Comparison of ENCODE assay signal across 8 cellular contexts in genomic region chr2:161223139-161223732, GRCh38.
A peak's percentile ranks its signal among the peaks of the same experiment; 100 is the strongest.
DNase-seq lines count a peak whose midpoint lies in the region; ATAC-seq and TF ChIP-seq lines count a peak whose summit lies in the region.

No MANE protein-coding gene starts in this region.

- TF ChIP-seq POLR2A in IMR-90 (IDR thresholded peaks at IDR 0.05; ENCODE audit: low read depth, low read length) = no peak

- peaks cover 5% of the 10 kb centered on the region for H3K36me3 ChIP-seq in IMR-90 (ENCODE audit: control insufficient read depth, insufficient read depth, low read length)

- H3K4me3 Mint-ChIP-seq in activated T-cell treated with anti-CD3 and anti-CD28 coated beads, Interleukin-2, amount 50 U/mL, for 24 hours = no peak overlapping the region

- no peak overlapping the region for H3K27ac Mint-ChIP-seq in activated T-cell treated with anti-CD3 and anti-CD28 coated beads, Interleukin-2, amount 50 U/mL, for 24 hours

- no peak overlapping the region for H4K8ac ChIP-seq in IMR-90 (ENCODE audit: low read depth in 2 of 2, low read length in 2 of 2)

- H3K56ac ChIP-seq in IMR-90 (ENCODE audit: extremely low read depth, insufficient read depth, low read length) = no peak overlapping the region

- no peak overlapping the region for H2BK20ac ChIP-seq in IMR-90 (ENCODE audit: low read depth, low read length)

- H3K18ac ChIP-seq in IMR-90 (ENCODE audit: low read depth, low read length) = no peak overlapping the region

- ATAC-seq in GM18517 (IDR thresholded peaks at IDR 0.05; ENCODE audit: unreplicated experiment) = peak; percentile 79
- ATAC-seq in IMR-90 (ENCODE audit: low read depth) = peak; percentile 88
- peak; percentile 37 for ATAC-seq in foreskin keratinocyte

- POLR2A ChIA-PET in IMR-90 (lab: Charles Lee; ENCODE audit: unreplicated experiment) = no interaction called here

- WGBS in IMR-90 (ENCODE audit: extremely low coverage in 2 of 2, insufficient read length in 1 of 2), 2 experiments = no CpG with 5 or more reads among the region's 3 CpGs

- no peak overlapping the region for H3K4ac ChIP-seq in IMR-90 (ENCODE audit: low read depth, low read length)

- no peak overlapping the region for H3K4me2 ChIP-seq in IMR-90 (ENCODE audit: low read depth, low read length)

- no peaks in the 10 kb centered on the region for H3K4me1 ChIP-seq in IMR-90 (ENCODE audit: control insufficient read depth, insufficient read depth, low read length)
- H3K4me1 ChIP-seq in foreskin keratinocyte = no peaks in the 10 kb centered on the region

- peaks cover 2% of the 10 kb centered on the region in 2 experiments; a peak in 1 of 4 replicates for H3K79me1 ChIP-seq in IMR-90 (ENCODE audit: low read depth in 1 of 2, low read length in 2 of 2)

- no peak overlapping the region for H4K91ac ChIP-seq in IMR-90 (ENCODE audit: insufficient read depth, low read depth, low read length)

- no peak overlapping the region for H3K27ac ChIP-seq in IMR-90 (ENCODE audit: insufficient read depth, low read length)
- H3K27ac ChIP-seq in foreskin keratinocyte = no peak overlapping the region
- H3K27ac ChIP-seq in substantia nigra (ENCODE audit: low read depth, low read length, poor library complexity, severe bottlenecking) = no peak overlapping the region

- intact Hi-C loops in IMR-90 (cut with micrococcal nuclease) = loop anchor here (1.0 kb wide), 1 partner anchor 50 kb away; no protein-coding TSS in a partner anchor

- BruUV-seq in IMR-90 (replicated peaks; lab: Mats Ljungman, UMichigan) = no TSS peak

- H3K9me3 Mint-ChIP-seq in activated T-cell treated with anti-CD3 and anti-CD28 coated beads, Interleukin-2, amount 50 U/mL, for 24 hours = no peaks in the 10 kb centered on the region

- H3K23ac ChIP-seq in IMR-90 (ENCODE audit: low read depth, low read length) = no peak overlapping the region

- H3K4me3 ChIP-seq in IMR-90 (ENCODE audit: insufficient read depth, low read depth, low read length) = no peak overlapping the region

- no peak overlapping the region for H2BK15ac ChIP-seq in IMR-90 (ENCODE audit: low read depth, low read length)

- in situ Hi-C loops in IMR-90 (cut with MboI; ENCODE audit: low sequenced_read_pairs) = no loop called here

- no peaks in the 10 kb centered on the region for H3K9me1 ChIP-seq in IMR-90 (ENCODE audit: insufficient read depth, low read length)

- H3K9me3 ChIP-seq in IMR-90 (ENCODE audit: control insufficient read depth, insufficient read depth, low read length) = no peaks in the 10 kb centered on the region

- peak; percentile 64 for TF ChIP-seq RAD21 in IMR-90 (IDR thresholded peaks at IDR 0.05; ENCODE audit: low read length)

- H3K4me1 Mint-ChIP-seq in activated T-cell treated with anti-CD3 and anti-CD28 coated beads, Interleukin-2, amount 50 U/mL, for 24 hours (ENCODE audit: low read depth) = peaks cover 4% of the 10 kb centered on the region

- no peak overlapping the region for H2BK120ac ChIP-seq in IMR-90 (ENCODE audit: low read depth, low read length)

- H4K5ac ChIP-seq in IMR-90 (ENCODE audit: low read depth, low read length) = no peak overlapping the region

- dilution Hi-C loops in IMR-90 (cut with HindIII; ENCODE audit: low sequenced_read_pairs, unreplicated experiment) = no loop called here

- H3K36me3 Mint-ChIP-seq in activated T-cell treated with anti-CD3 and anti-CD28 coated beads, Interleukin-2, amount 50 U/mL, for 24 hours (ENCODE audit: low read depth) = peaks cover 57% of the 10 kb centered on the region

- CTCF ChIA-PET in IMR-90 (lab: Yijun Ruan, JAX) = interaction anchor here (0.6 to 1.5 kb wide), 7 partner anchors 9 to 999 kb away, joined by 3 to 4 read pairs (median 3); no protein-coding TSS in a partner anchor

- no peak overlapping the region for H3K14ac ChIP-seq in IMR-90 (replicated peaks; ENCODE audit: low read depth, low read length)

- no peak overlapping the region for H2AK5ac ChIP-seq in IMR-90 (ENCODE audit: low read depth, low read length)

- no peaks in the 10 kb centered on the region for H3K27me3 Mint-ChIP-seq in activated T-cell treated with anti-CD3 and anti-CD28 coated beads, Interleukin-2, amount 50 U/mL, for 24 hours

- no peaks in the 10 kb centered on the region for H3K27me3 ChIP-seq in IMR-90 (ENCODE audit: control insufficient read depth, insufficient read depth, low read length)
- H3K27me3 ChIP-seq in foreskin keratinocyte = no peaks in the 10 kb centered on the region

- no peak overlapping the region for H2AFZ ChIP-seq in IMR-90 (replicated peaks; ENCODE audit: low read length, poor library complexity)

- H3K9ac ChIP-seq in IMR-90 (ENCODE audit: low read depth, low read length) = no peak overlapping the region

- DNase-seq in CD1c-positive myeloid dendritic cell (ENCODE audit: extremely low spot score) = peak; percentile 62
- peak; percentile 64 for DNase-seq in IMR-90
- DNase-seq in SW480 (ENCODE audit: low spot score) = peak; percentile 24
- no peak for DNase-seq in foreskin keratinocyte
- peak; percentile 18 for DNase-seq in stromal cell of bone marrow (ENCODE audit: low read depth)
- DNase-seq in activated T-cell treated with anti-CD3 and anti-CD28 coated beads, Interleukin-2, amount 50 U/mL, for 24 hours = no peak
- no peak for DNase-seq in substantia nigra (lab: John Stamatoyannopoulos, UW)

- H4K20me1 ChIP-seq in IMR-90 (ENCODE audit: insufficient read depth, low read length) = no peaks in the 10 kb centered on the region

- peak; percentile 66 for TF ChIP-seq CTCF in IMR-90 (conservative IDR thresholded peaks at IDR 0.05; ENCODE audit: low read depth, low read length)
- TF ChIP-seq CTCF in foreskin keratinocyte (conservative IDR thresholded peaks at IDR 0.05) = peak; percentile 76

- H2BK5ac ChIP-seq in IMR-90 (ENCODE audit: low read depth, low read length, poor library complexity, severe bottlenecking) = no peak overlapping the region

- no peak overlapping the region for H2AK9ac ChIP-seq in IMR-90 (replicated peaks; ENCODE audit: low read depth, low read length, poor library complexity)

TF ChIP-seq in IMR-90, 13 proteins besides CTCF, POLR2A, EP300 and RAD21:
- peak; percentile 49 for TF ChIP-seq SMC3 (IDR thresholded peaks at IDR 0.05; ENCODE audit: low read depth, low read length)
- TF ChIP-seq CEBPB (IDR thresholded peaks at IDR 0.05; ENCODE audit: low read depth, low read length) = peak; percentile 49; the same call in 1 of the 2 replicates
- TF ChIP-seq USF2 (IDR thresholded peaks at IDR 0.05; ENCODE audit: low read depth, low read length) = no peak
TF ChIP-seq in IMR-90: peak in this region for 2.

Comparison
In these comparisons a context has a peak if more than half of its experiments do, and no peak if none do; other contexts are left out.
1. DNase-seq: peak in CD1c-positive myeloid dendritic cell (single experiment), IMR-90 (single experiment), SW480 (single experiment) and stromal cell of bone marrow (single experiment); none in foreskin keratinocyte (0 of 2), activated T-cell treated with anti-CD3 and anti-CD28 coated beads, Interleukin-2, amount 50 U/mL, for 24 hours (single experiment) and substantia nigra (0 of 49).
2. ATAC-seq: peak in every context shown above with its lines; median percentile 88 in IMR-90; 79 in GM18517; 37 in foreskin keratinocyte.